21 cellular contexts compared by ENCODE assay signal in the genomic region with DNA sequence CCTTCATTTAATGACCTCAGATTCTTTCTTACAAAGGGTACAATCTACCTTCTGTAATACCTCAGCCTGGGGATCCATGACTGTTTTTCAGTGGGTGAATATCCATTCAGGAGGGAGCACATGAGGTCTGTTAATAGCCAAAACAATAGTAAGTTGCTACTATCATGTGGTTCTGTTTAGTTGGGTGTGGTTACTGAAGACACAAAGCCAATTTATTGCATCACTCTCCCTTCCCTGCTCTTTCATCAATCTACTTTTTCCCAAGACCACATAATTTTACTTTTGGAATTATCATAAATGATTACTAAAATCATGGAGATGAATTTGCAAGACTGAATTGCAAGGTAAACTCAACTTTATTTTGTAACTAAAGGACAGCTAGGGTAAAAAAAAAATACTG.
A peak's percentile ranks its signal among the peaks of the same experiment; 100 is the strongest.
DNase-seq lines count a peak whose midpoint lies in the region; ATAC-seq, FAIRE-seq and TF ChIP-seq lines count a peak whose summit lies in the region.
"Had no signal": no experiment of that assay in that cellular context is flagged by ENCODE, and none has a peak within 500 bp of the region (broad histone marks: within the 10 kb centered on the region; RNA-seq: fewer than 3 reads in every experiment).

No MANE protein-coding gene starts in this region.

- no peak overlapping the region for H3K9ac ChIP-seq in HepG2 (ENCODE audit: insufficient read depth, low read depth, low read length)
- H3K9ac ChIP-seq in SK-N-MC (ENCODE audit: insufficient read length), result no peak overlapping the region
- H3K9ac ChIP-seq: BLaER1 had no signal

- no peaks in the 10 kb centered on the region for H4K20me1 ChIP-seq in HepG2 (ENCODE audit: insufficient read depth, low read length)
- H4K20me1 ChIP-seq: BLaER1 had no signal

- TF ChIP-seq POLR2A in HepG2 (IDR thresholded peaks at IDR 0.05; ENCODE audit: insufficient read depth in 1 of 2, low read depth in 2 of 2, low read length in 2 of 2), result no peak
- TF ChIP-seq POLR2A in right lobe of liver (IDR thresholded peaks at IDR 0.05), result no peak
- TF ChIP-seq POLR2A in testis (IDR thresholded peaks at IDR 0.05), result no peak

- H3K4me3 ChIP-seq in HepG2 (replicated peaks in 1 of 3; ENCODE audit: insufficient read depth in 1 of 3, low read depth in 2 of 3, low read length in 3 of 3), result no peak overlapping the region
- no peak overlapping the region for H3K4me3 ChIP-seq in right lobe of liver
- no peak overlapping the region for H3K4me3 ChIP-seq in SK-N-MC
- no peak overlapping the region for H3K4me3 ChIP-seq in epithelial cell of esophagus (ENCODE audit: low read length)
- H3K4me3 ChIP-seq in testis, result peak overlapping the region; percentile 12 to 22
- H3K4me3 ChIP-seq: BLaER1, HAP-1 had no signal

- H3K79me2 ChIP-seq in HepG2 (ENCODE audit: insufficient read depth, low read length), result no peaks in the 10 kb centered on the region

- in situ Hi-C loops in HepG2 (cut with HindIII; ENCODE audit: extremely low pct_ligation_motif_present, low pct_unique_long_range_greater_than_20kb), result no loop called here

- no peak for ATAC-seq in HepG2
- ATAC-seq in right lobe of liver, result no peak
- no peak for ATAC-seq in GM21360 (IDR thresholded peaks at IDR 0.05; ENCODE audit: unreplicated experiment)

- TF ChIP-seq EP300 in HepG2 (IDR thresholded peaks at IDR 0.05; ENCODE audit: low read depth in 2 of 2, low read length in 2 of 2) (no peak), HepG2 (CRISPR knock-in tag; IDR thresholded peaks at IDR 0.05; ENCODE audit: borderline replicate concordance) (no peak)

- H3K9me3 ChIP-seq in HepG2 (ENCODE audit: low read length) (no peaks in the 10 kb centered on the region), right lobe of liver (no peaks in the 10 kb centered on the region), SK-N-MC (ENCODE audit: low read depth, low read length) (0 out of 2 replicates have a peak, but pooled peaks cover 3% of the 10 kb centered on the region), testis (no peaks in the 10 kb centered on the region)
- H3K9me3 ChIP-seq: BLaER1, HAP-1 had no signal

- H3K36me3 ChIP-seq in HepG2 (replicated peaks in 1 of 2; ENCODE audit: control insufficient read depth in 1 of 2, insufficient read depth in 2 of 2, low read length in 2 of 2), result no peaks in the 10 kb centered on the region
- H3K36me3 ChIP-seq in right lobe of liver, result no peaks in the 10 kb centered on the region
- H3K36me3 ChIP-seq in SK-N-MC (ENCODE audit: insufficient read depth, low read length), result peaks cover 4% of the 10 kb centered on the region; the same call in 1 of the 2 replicates
- H3K36me3 ChIP-seq in testis (ENCODE audit: low read depth, missing control alignments), result no peaks in the 10 kb centered on the region
- H3K36me3 ChIP-seq: BLaER1, HAP-1 had no signal

- TF ChIP-seq RAD21 in HepG2 (CRISPR knock-in tag; IDR thresholded peaks at IDR 0.05), result no peak

- no peaks in the 10 kb centered on the region for H3K4me1 ChIP-seq in HepG2 (ENCODE audit: insufficient read depth, low read length)
- no peaks in the 10 kb centered on the region for H3K4me1 ChIP-seq in right lobe of liver
- H3K4me1 ChIP-seq in testis, result no peaks in the 10 kb centered on the region
- H3K4me1 ChIP-seq: BLaER1, HAP-1 had no signal

- POLR2A ChIA-PET in HepG2 (lab: Yijun Ruan, JAX), result no interaction called here

- H3K27ac ChIP-seq in HepG2 (ENCODE audit: extremely low read length, insufficient read depth, low read length) (no peak overlapping the region), right lobe of liver (no peak overlapping the region), SK-N-MC (peak overlapping the region; percentile 38; the same call in 1 of the 2 replicates), testis (no peak overlapping the region)
- H3K27ac ChIP-seq: BLaER1 had no signal

- no peaks in the 10 kb centered on the region for H3K27me3 ChIP-seq in HepG2 (ENCODE audit: control insufficient read depth in 1 of 2, insufficient read depth in 2 of 2, low read length in 2 of 2)
- no peaks in the 10 kb centered on the region for H3K27me3 ChIP-seq in right lobe of liver
- no peaks in the 10 kb centered on the region for H3K27me3 ChIP-seq in testis
- H3K27me3 ChIP-seq: BLaER1 had no signal

- no peak overlapping the region for H3K4me2 ChIP-seq in HepG2 (ENCODE audit: low read depth, low read length)
- H3K4me2 ChIP-seq: BLaER1 had no signal

- no peak for FAIRE-seq in HepG2 (lab: Jason Lieb, UNC)
- FAIRE-seq: GM19239, RCC 7860 had no signal

- no TSS peak for BruUV-seq in HepG2 (replicated peaks; lab: Mats Ljungman, UMichigan)

- DNase-seq in HepG2 (ENCODE audit: low spot score) (no peak), right lobe of liver (no peak), SK-N-MC (ENCODE audit: low read depth, low spot score) (no peak), epithelial cell of esophagus (ENCODE audit: low read depth) (peak; percentile 41), testis (no peak), Kasumi-1 (lab: John Stamatoyannopoulos, UW) (no peak), NCI-H526 (lab: John Stamatoyannopoulos, UW) (no peak)
- DNase-seq: CD4-positive, alpha-beta memory T cell; DMS153; GDM1; NCI-H1105 treated with DMSO at 0.1 percent for 48 hours; NCI-H1694; NCI-H345; NCI-H524 treated with DMSO at 0.1 percent for 48 hours; NK-92 treated with Interleukin-12 subunit alpha and Interleukin-12 subunit beta, amount 100 ng/mL, for 24 hours; Right ventricle myocardium superior had no signal

- TF ChIP-seq CTCF in HepG2 (CRISPR knock-in tag; IDR thresholded peaks at IDR 0.05), result no peak
- TF ChIP-seq CTCF in right lobe of liver (IDR thresholded peaks at IDR 0.05), result no peak
- no peak for TF ChIP-seq CTCF in epithelial cell of esophagus (IDR thresholded peaks at IDR 0.05; ENCODE audit: insufficient read depth, low read depth, low read length, missing control alignments)
- TF ChIP-seq CTCF in testis (IDR thresholded peaks at IDR 0.05), result no peak

- CTCF ChIA-PET in HepG2 (lab: Yijun Ruan, JAX; ENCODE audit: low intra/inter-chr PET ratio, low total read pairs), result no interaction called here

- intact Hi-C loops in HepG2 (cut with micrococcal nuclease; ENCODE audit: unreplicated experiment) (no loop called here), right lobe of liver (cut with DNase I) (no loop called here), testis (cut with DNase I; ENCODE audit: low total_unique reads) (no loop called here)

- H2AFZ ChIP-seq in HepG2 (ENCODE audit: low read length), result no peak overlapping the region

TF ChIP-seq in HepG2, 621 proteins besides CTCF, POLR2A, EP300 and RAD21:
- TF ChIP-seq ZNF619 (CRISPR knock-in tag; IDR thresholded peaks at IDR 0.05) (no peak), CEBPB (IDR thresholded peaks at IDR 0.05; ENCODE audit: borderline replicate concordance, low read depth, low read length) (peak; percentile 52; the same call in 1 of the 2 replicates), IRF2 (CRISPR knock-in tag; IDR thresholded peaks at IDR 0.05) (no peak), POLR2AphosphoS5 (IDR thresholded peaks at IDR 0.05; ENCODE audit: low read depth, low read length) (no peak)

Comparison
In these comparisons a context has a peak if more than half of its experiments do, and no peak if none do; other contexts are left out.
1. H3K4me3 ChIP-seq: peak in testis (2 of 2); none in HepG2 (0 of 3), right lobe of liver (0 of 3), SK-N-MC (single experiment) and epithelial cell of esophagus (single experiment).